9 cellular contexts compared by ENCODE assay signal in the genomic region with DNA sequence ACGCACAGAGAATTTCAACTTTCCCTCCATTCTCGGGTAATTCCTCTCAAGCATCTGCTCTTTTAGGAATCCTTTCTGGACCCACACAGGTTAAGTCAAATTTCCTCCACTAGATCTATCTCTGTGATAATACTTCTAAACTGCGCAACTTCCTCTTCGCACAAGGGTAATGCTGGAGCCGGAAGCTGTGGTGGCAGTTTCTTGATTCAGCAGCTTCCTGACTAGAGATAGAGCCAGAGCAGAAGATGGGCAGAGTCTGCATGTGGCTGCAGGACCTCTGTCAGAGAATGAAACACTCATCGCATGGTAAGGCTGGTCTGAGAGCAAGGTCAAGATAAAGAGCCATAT. TPM values are rescaled to one million over a fixed set of nuclear protein-coding genes. Genes with fewer than 3 reads are reported as not detected.
DNase-seq lines count a peak whose midpoint lies in the region; ATAC-seq, FAIRE-seq and TF ChIP-seq lines count a peak whose summit lies in the region.
"Had no signal": no experiment of that assay in that cellular context is flagged by ENCODE, and none has a peak within 500 bp of the region (broad histone marks: within the 10 kb centered on the region; RNA-seq: fewer than 3 reads in every experiment).

No MANE protein-coding gene starts in this region.

- FAIRE-seq in frontal cortex (lab: Jason Lieb, UNC), result no peak
- FAIRE-seq: H1 had no signal

- H3K9me3 Mint-ChIP-seq in naive B cell, result peaks cover 0 to 2% (median 0%) of the 10 kb centered on the region in 7 donors

- in situ Hi-C loops in transverse colon (cut with MboI; ENCODE audit: low pct_ligation_motif_present in 1 of 4, low pct_unique_long_range_greater_than_20kb in 1 of 4, low sequenced_read_pairs in 3 of 4), result no loop called here

- no peaks in the 10 kb centered on the region for H3K27me3 ChIP-seq in transverse colon

- H3K4me1 Mint-ChIP-seq in naive B cell, result peaks cover 48 to 75% (median 56%) of the 10 kb centered on the region in 3 donors

- peak overlapping the region; percentile 36 for H3K4me3 ChIP-seq in GM12875 (ENCODE audit: low read depth, low read length)
- peak overlapping the region in 1 of 4 donors; percentile 24 for H3K4me3 ChIP-seq in transverse colon

- peak; percentile 94 for DNase-seq in NOMO-1 treated with dmso at 0.1 percent for 144 hours (lab: John Stamatoyannopoulos, UW; ENCODE audit: unreplicated experiment)
- DNase-seq in activated T-helper 1 cell treated with anti-CD3 and anti-CD28 coated beads, Interleukin-2, amount 50 U/mL, for 16 hours (ENCODE audit: low read depth in 1 of 2, low spot score in 1 of 2), result peak; percentile 58 to 70
- peak; percentile 81 for DNase-seq in naive B cell
- peak; percentile 80 for DNase-seq in transverse colon
- DNase-seq in frontal cortex (ENCODE audit: low spot score in 2 of 2), result no peak
- DNase-seq in HuH-7.5 (ENCODE audit: low spot score), result no peak

- peaks cover 0 to 13% (median 3%) of the 10 kb centered on the region in 4 donors for H3K4me1 ChIP-seq in transverse colon

- H3K36me3 Mint-ChIP-seq in naive B cell, result no peaks in the 10 kb centered on the region

- 60 to 65% methylated on average over 3 to 6 of the region's 6 CpGs for WGBS in transverse colon (ENCODE audit: low coverage in 1 of 2), 2 donors

- TF ChIP-seq POLR2A in transverse colon (IDR thresholded peaks at IDR 0.05), result peak; percentile 75

- no peaks in the 10 kb centered on the region for H3K9me3 ChIP-seq in transverse colon

- peak overlapping the region; percentile 62 to 94 (median 88) for H3K4me3 Mint-ChIP-seq in naive B cell

- no peaks in the 10 kb centered on the region for H3K36me3 ChIP-seq in transverse colon

- no peaks in the 10 kb centered on the region for H3K27me3 Mint-ChIP-seq in naive B cell

- TF ChIP-seq CTCF in GM12875 (IDR thresholded peaks at IDR 0.05; ENCODE audit: borderline replicate concordance, insufficient read depth, low read depth, low read length), result no peak
- TF ChIP-seq CTCF in transverse colon (IDR thresholded peaks at IDR 0.05), result no peak

- peak overlapping the region; percentile 56 to 80 (median 66) for H3K27ac ChIP-seq in transverse colon

- intact Hi-C loops in transverse colon (cut with DNase I; ENCODE audit: low total_unique reads), result no loop called here

- ATAC-seq in HG02571 (IDR thresholded peaks at IDR 0.05; ENCODE audit: unreplicated experiment), result peak; percentile 78
- ATAC-seq in naive B cell (ENCODE audit: low read depth in 2 of 2), result peak; percentile 94 to 95

- peak overlapping the region; percentile 93 to 99 (median 96) for H3K27ac Mint-ChIP-seq in naive B cell

- no peak for TF ChIP-seq EP300 in transverse colon (IDR thresholded peaks at IDR 0.05; ENCODE audit: low read depth)

RNA-seq across cellular contexts. Expression of a gene that starts 11.1 kb away (rescaled TPM):
- 100 to 1,000 TPM; 168 to 314 (median 243) TPM for polyA plus RNA-seq in naive B cell (ENCODE audit: low read depth in 6 of 6)
- total RNA-seq in transverse colon, result 100 to 1,000 TPM in 2 of 4 donors, 10 to 100 TPM in 2; 71.8 to 118 (median 91.8) TPM
- 144 TPM for total RNA-seq in frontal cortex

Comparison
In these comparisons a context has a peak if more than half of its experiments do, and no peak if none do; other contexts are left out.
1. DNase-seq: peak in NOMO-1 treated with dmso at 0.1 percent for 144 hours (single experiment), activated T-helper 1 cell treated with anti-CD3 and anti-CD28 coated beads, Interleukin-2, amount 50 U/mL, for 16 hours (2 of 2), naive B cell (single experiment) and transverse colon (single experiment); none in frontal cortex (0 of 2) and HuH-7.5 (single experiment).